ENCODE assay signal across 1 cellular context in the genomic region with DNA sequence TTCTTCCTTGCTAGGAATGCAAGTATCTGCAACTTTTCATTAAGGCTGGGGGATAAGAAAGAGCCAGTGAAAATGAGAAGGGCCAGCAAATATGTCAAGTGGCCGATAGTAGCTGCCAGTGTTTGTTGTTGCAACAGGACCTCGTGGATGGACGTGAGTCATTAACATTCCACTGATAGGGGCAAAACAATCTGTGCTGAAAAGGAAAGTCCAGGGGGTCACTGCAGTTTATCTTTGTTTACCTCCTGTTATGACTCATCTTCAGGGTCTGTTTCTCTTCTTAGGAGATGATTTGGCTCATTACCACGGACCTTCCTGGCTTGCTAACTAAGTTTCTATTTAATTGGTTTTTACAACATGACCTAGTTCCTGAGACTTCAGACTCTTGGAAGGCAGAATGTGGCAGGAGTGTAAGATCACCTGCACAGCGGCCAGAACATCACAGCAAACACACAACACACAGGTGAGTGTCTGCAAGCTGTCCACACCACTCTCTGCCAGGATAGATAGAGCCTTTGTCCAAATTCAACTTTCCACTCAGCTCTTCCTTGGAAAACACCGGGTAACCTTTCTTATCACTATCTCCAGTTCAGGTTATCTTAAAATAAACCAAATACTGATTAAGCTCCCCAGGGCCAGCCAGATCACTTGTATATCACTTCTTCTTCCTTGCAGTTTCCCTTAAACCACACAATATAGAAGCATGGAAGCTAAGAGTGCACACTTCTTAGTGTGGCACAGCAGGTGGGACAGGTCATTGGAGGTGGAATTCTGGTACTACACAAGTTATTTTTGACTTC.
TF ChIP-seq lines count a peak whose summit lies in the region.

No MANE protein-coding gene starts in this region.

TF ChIP-seq in HepG2, 621 proteins besides CTCF, POLR2A, EP300 and RAD21 (continued from another document and continues in another):
- 0 out of 2 replicates have a peak, but pooled peaks have one; percentile 58 for TF ChIP-seq RNF2 (conservative IDR thresholded peaks at IDR 0.05; ENCODE audit: low read depth)
- TF ChIP-seq HDAC2 (CRISPR knock-in tag; IDR thresholded peaks at IDR 0.05), result peak; percentile 90
- TF ChIP-seq ATF4 (CRISPR knock-in tag; IDR thresholded peaks at IDR 0.05), result peak in 1 of 2 experiments; percentile 72; a peak in 2 of 4 replicates
- peak; percentile 94 for TF ChIP-seq RARA (CRISPR knock-in tag; IDR thresholded peaks at IDR 0.05)
- TF ChIP-seq CHD2 (IDR thresholded peaks at IDR 0.05; ENCODE audit: low read depth, low read length), result no peak
- TF ChIP-seq BCL6 (CRISPR knock-in tag; IDR thresholded peaks at IDR 0.05), result peak; percentile 84
- peak; percentile 44; the same call in 1 of the 2 replicates for TF ChIP-seq EHMT2 (IDR thresholded peaks at IDR 0.05; ENCODE audit: borderline replicate concordance, low read depth, low read length)
- TF ChIP-seq MAFF (IDR thresholded peaks at IDR 0.05; ENCODE audit: low read depth, low read length), result peak; percentile 27; the same call in 1 of the 2 replicates
- TF ChIP-seq PLRG1 (conservative IDR thresholded peaks at IDR 0.05), result no peak
- 0 out of 2 replicates have a peak, but pooled peaks have one; percentile 33 for TF ChIP-seq ZFP1 (CRISPR knock-in tag; IDR thresholded peaks at IDR 0.05)
- peak; percentile 19; the same call in 1 of the 2 replicates for TF ChIP-seq YEATS2 (CRISPR knock-in tag; IDR thresholded peaks at IDR 0.05; ENCODE audit: borderline replicate concordance)
- no peak for TF ChIP-seq ZNF496 (CRISPR knock-in tag; IDR thresholded peaks at IDR 0.05; ENCODE audit: insufficient replicate concordance)
- peak; percentile 97 for TF ChIP-seq FOXO1 (CRISPR knock-in tag; IDR thresholded peaks at IDR 0.05)
- peak; percentile 90 for TF ChIP-seq CEBPB (IDR thresholded peaks at IDR 0.05; ENCODE audit: borderline replicate concordance, low read depth, low read length)
- no peak for TF ChIP-seq KDM5B (CRISPR knock-in tag; IDR thresholded peaks at IDR 0.05; ENCODE audit: borderline replicate concordance)
- peak; percentile 44; the same call in 1 of the 2 replicates for TF ChIP-seq NFKBIZ (CRISPR knock-in tag; IDR thresholded peaks at IDR 0.05)
- TF ChIP-seq SIX4 (CRISPR knock-in tag; IDR thresholded peaks at IDR 0.05), result peak; percentile 64
- peak; percentile 13; the same call in 1 of the 2 replicates for TF ChIP-seq FOXA1 (IDR thresholded peaks at IDR 0.05)
- TF ChIP-seq FOXA1 (CRISPR knock-in tag; IDR thresholded peaks at IDR 0.05), result peak; percentile 80
- TF ChIP-seq RXRA (CRISPR knock-in tag; IDR thresholded peaks at IDR 0.05), result peak; percentile 91; the same call in 1 of the 2 replicates
- 0 out of 2 replicates have a peak, but pooled peaks have one; percentile 38 for TF ChIP-seq KDM6A (CRISPR knock-in tag; IDR thresholded peaks at IDR 0.05; ENCODE audit: low read depth)
- TF ChIP-seq CEBPG (CRISPR knock-in tag; IDR thresholded peaks at IDR 0.05), result peak; percentile 83
- TF ChIP-seq SPEN (CRISPR knock-in tag; IDR thresholded peaks at IDR 0.05; ENCODE audit: low read depth), result peak; percentile 39; the same call in 1 of the 2 replicates
- TF ChIP-seq HOXD1 (CRISPR knock-in tag; IDR thresholded peaks at IDR 0.05), result peak; percentile 56; the same call in 1 of the 2 replicates
- TF ChIP-seq SOX6 (IDR thresholded peaks at IDR 0.05), result no peak
- TF ChIP-seq SOX6 (CRISPR knock-in tag; IDR thresholded peaks at IDR 0.05), result peak; percentile 90
- no peak for TF ChIP-seq EZH2 (conservative IDR thresholded peaks at IDR 0.05; ENCODE audit: low read depth, low read length)
- TF ChIP-seq, protein P1, sequence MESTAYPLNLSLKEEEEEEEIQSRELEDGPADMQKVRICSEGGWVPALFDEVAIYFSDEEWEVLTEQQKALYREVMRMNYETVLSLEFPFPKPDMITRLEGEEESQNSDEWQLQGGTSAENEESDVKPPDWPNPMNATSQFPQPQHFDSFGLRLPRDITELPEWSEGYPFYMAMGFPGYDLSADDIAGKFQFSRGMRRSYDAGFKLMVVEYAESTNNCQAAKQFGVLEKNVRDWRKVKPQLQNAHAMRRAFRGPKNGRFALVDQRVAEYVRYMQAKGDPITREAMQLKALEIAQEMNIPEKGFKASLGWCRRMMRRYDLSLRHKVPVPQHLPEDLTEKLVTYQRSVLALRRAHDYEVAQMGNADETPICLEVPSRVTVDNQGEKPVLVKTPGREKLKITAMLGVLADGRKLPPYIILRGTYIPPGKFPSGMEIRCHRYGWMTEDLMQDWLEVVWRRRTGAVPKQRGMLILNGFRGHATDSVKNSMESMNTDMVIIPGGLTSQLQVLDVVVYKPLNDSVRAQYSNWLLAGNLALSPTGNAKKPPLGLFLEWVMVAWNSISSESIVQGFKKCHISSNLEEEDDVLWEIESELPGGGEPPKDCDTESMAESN (CRISPR knock-in tag; conservative IDR thresholded peaks at IDR 0.05), result 0 out of 2 replicates have a peak, but pooled peaks have one; percentile 43
- TF ChIP-seq, protein P2, sequence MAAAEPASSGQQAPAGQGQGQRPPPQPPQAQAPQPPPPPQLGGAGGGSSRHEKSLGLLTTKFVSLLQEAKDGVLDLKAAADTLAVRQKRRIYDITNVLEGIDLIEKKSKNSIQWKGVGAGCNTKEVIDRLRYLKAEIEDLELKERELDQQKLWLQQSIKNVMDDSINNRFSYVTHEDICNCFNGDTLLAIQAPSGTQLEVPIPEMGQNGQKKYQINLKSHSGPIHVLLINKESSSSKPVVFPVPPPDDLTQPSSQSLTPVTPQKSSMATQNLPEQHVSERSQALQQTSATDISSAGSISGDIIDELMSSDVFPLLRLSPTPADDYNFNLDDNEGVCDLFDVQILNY (CRISPR knock-in tag; conservative IDR thresholded peaks at IDR 0.05), result no peak
- TF ChIP-seq TEAD3 (CRISPR knock-in tag; optimal IDR thresholded peaks at IDR 0.05; ENCODE audit: borderline replicate concordance), result peak; percentile 98
- no peak for TF ChIP-seq POLR2AphosphoS5 (IDR thresholded peaks at IDR 0.05; ENCODE audit: low read depth, low read length)
- 0 out of 2 replicates have a peak, but pooled peaks have one; percentile 38 for TF ChIP-seq ZNF205 (CRISPR knock-in tag; IDR thresholded peaks at IDR 0.05)
- 0 out of 2 replicates have a peak, but pooled peaks have one; percentile 43 for TF ChIP-seq ZFP82 (CRISPR knock-in tag; IDR thresholded peaks at IDR 0.05; ENCODE audit: borderline replicate concordance)
- no peak for TF ChIP-seq ZNF598 (CRISPR knock-in tag; IDR thresholded peaks at IDR 0.05; ENCODE audit: borderline replicate concordance)
- peak; percentile 95 for TF ChIP-seq JUN (CRISPR knock-in tag; IDR thresholded peaks at IDR 0.05)
- peak; percentile 83 for TF ChIP-seq GATA4 (IDR thresholded peaks at IDR 0.05; ENCODE audit: borderline replicate concordance, low read depth)
- TF ChIP-seq HMGXB3 (CRISPR knock-in tag; IDR thresholded peaks at IDR 0.05; ENCODE audit: borderline replicate concordance), result peak; percentile 59; the same call in 1 of the 2 replicates
- peak; percentile 61; the same call in 1 of the 2 replicates for TF ChIP-seq ZNF644 (CRISPR knock-in tag; IDR thresholded peaks at IDR 0.05; ENCODE audit: low read depth)
- peak; percentile 81 for TF ChIP-seq TBL1XR1 (IDR thresholded peaks at IDR 0.05; ENCODE audit: borderline replicate concordance, low read length, partially characterized antibody)
- TF ChIP-seq MTF2 (CRISPR knock-in tag; IDR thresholded peaks at IDR 0.05; ENCODE audit: borderline replicate concordance), result no peak
- TF ChIP-seq ZNF562 (CRISPR knock-in tag; IDR thresholded peaks at IDR 0.05; ENCODE audit: borderline replicate concordance), result no peak
- 0 out of 2 replicates have a peak, but pooled peaks have one; percentile 32 for TF ChIP-seq SKIL (CRISPR knock-in tag; IDR thresholded peaks at IDR 0.05; ENCODE audit: borderline replicate concordance)
- TF ChIP-seq SAP130 (CRISPR knock-in tag; IDR thresholded peaks at IDR 0.05; ENCODE audit: low read depth), result peak; percentile 87
- TF ChIP-seq PHF21A (CRISPR knock-in tag; IDR thresholded peaks at IDR 0.05), result peak; percentile 53
- peak; percentile 57; the same call in 1 of the 2 replicates for TF ChIP-seq ZNF12 (CRISPR knock-in tag; IDR thresholded peaks at IDR 0.05)
- TF ChIP-seq MATR3 (CRISPR knock-in tag; IDR thresholded peaks at IDR 0.05), result no peak
- TF ChIP-seq SMARCC2 (IDR thresholded peaks at IDR 0.05), result peak; percentile 74
- TF ChIP-seq SMAD3 (CRISPR knock-in tag; IDR thresholded peaks at IDR 0.05), result peak; percentile 89
- TF ChIP-seq ZNF761 (CRISPR knock-in tag; conservative IDR thresholded peaks at IDR 0.05), result no peak
- TF ChIP-seq GATAD1 (CRISPR knock-in tag; IDR thresholded peaks at IDR 0.05), result peak; percentile 54; the same call in 1 of the 2 replicates
- peak in 1 of 2 experiments; percentile 65; a peak in 1 of 4 replicates for TF ChIP-seq KLF16 (CRISPR knock-in tag; IDR thresholded peaks at IDR 0.05)
- 0 out of 2 replicates have a peak, but pooled peaks have one; percentile 34 for TF ChIP-seq PITX1 (CRISPR knock-in tag; IDR thresholded peaks at IDR 0.05)
- TF ChIP-seq NR2F1 (CRISPR knock-in tag; IDR thresholded peaks at IDR 0.05), result peak; percentile 41 to 85; a peak in 3 of 4 replicates
- TF ChIP-seq, protein P3, sequence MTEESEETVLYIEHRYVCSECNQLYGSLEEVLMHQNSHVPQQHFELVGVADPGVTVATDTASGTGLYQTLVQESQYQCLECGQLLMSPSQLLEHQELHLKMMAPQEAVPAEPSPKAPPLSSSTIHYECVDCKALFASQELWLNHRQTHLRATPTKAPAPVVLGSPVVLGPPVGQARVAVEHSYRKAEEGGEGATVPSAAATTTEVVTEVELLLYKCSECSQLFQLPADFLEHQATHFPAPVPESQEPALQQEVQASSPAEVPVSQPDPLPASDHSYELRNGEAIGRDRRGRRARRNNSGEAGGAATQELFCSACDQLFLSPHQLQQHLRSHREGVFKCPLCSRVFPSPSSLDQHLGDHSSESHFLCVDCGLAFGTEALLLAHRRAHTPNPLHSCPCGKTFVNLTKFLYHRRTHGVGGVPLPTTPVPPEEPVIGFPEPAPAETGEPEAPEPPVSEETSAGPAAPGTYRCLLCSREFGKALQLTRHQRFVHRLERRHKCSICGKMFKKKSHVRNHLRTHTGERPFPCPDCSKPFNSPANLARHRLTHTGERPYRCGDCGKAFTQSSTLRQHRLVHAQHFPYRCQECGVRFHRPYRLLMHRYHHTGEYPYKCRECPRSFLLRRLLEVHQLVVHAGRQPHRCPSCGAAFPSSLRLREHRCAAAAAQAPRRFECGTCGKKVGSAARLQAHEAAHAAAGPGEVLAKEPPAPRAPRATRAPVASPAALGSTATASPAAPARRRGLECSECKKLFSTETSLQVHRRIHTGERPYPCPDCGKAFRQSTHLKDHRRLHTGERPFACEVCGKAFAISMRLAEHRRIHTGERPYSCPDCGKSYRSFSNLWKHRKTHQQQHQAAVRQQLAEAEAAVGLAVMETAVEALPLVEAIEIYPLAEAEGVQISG (CRISPR knock-in tag; IDR thresholded peaks at IDR 0.05), result no peak
- no peak for TF ChIP-seq CBX2 (IDR thresholded peaks at IDR 0.05; ENCODE audit: low read depth, low read length)
- TF ChIP-seq CBX2 (CRISPR knock-in tag; IDR thresholded peaks at IDR 0.05; ENCODE audit: low read depth), result no peak
